Comparison of ENCODE assay signal across 37 cellular contexts in genomic region chr6:56401477-56402070, GRCh38.
"Had no signal": no experiment of that assay in that cellular context is flagged by ENCODE, and none has a peak within 500 bp of the region (broad histone marks: within the 10 kb centered on the region; RNA-seq: fewer than 3 reads in every experiment).

No MANE protein-coding gene starts in this region.

- H3K4me3 Mint-ChIP-seq: activated CD4-positive, alpha-beta memory T cell treated with anti-CD3 and anti-CD28 coated beads for 36 hours; activated CD4-positive, alpha-beta T cell treated with anti-CD3 and anti-CD28 coated beads for 36 hours; activated CD4-positive, alpha-beta T cell treated with anti-CD3 and anti-CD28 coated beads, Interleukin-2, amount 10 ng/mL, durations not matched to agents 24 days and 14 days; activated CD8-positive, alpha-beta T cell treated with anti-CD3 and anti-CD28 coated beads for 36 hours; activated naive CD4-positive, alpha-beta T cell treated with anti-CD3 and anti-CD28 coated beads for 36 hours; activated naive CD8-positive, alpha-beta T cell treated with anti-CD3 and anti-CD28 coated beads for 36 hours; activated T-cell treated with anti-CD3 and anti-CD28 coated beads, Interleukin-2, amount 50 U/mL, for 4 hours; activated T-cell treated with anti-CD3 and anti-CD28 coated beads, Interleukin-2, amount 50 U/mL, for 72 hours; activated T-helper 1 cell treated with anti-CD3 and anti-CD28 coated beads, Interleukin-12 subunit alpha, Interleukin-12 subunit beta, Interleukin-2, Interleukin-4 antibody, amounts not matched to agents 30 ng/mL and 10 ng/mL and 1 ng/mL, durations not matched to agents 14 hours and 24 hours and 36 hours; activated T-helper 17 cell treated with anti-CD3 and anti-CD28 coated beads, Interleukin-2, amount 50 U/mL, for 72 hours; T-helper 1 cell treated with Interleukin-12 subunit alpha and Interleukin-12 subunit beta and Interleukin-4 antibody, amounts not matched to agents 30 μg/mL and 1 μg/mL, for 36 hours; T-helper 2 cell treated with Interferon-gamma antibody and Interleukin-4, amounts not matched to agents 5 μg/mL and 100 μg/mL, for 36 hours had no signal

- H3K27ac ChIP-seq: adrenal gland, body of pancreas, brain microvascular endothelial cell, breast epithelium, VCaP had no signal

- H3K4me1 ChIP-seq: breast epithelium had no signal

- H3K4me1 Mint-ChIP-seq: activated CD4-positive, alpha-beta T cell treated with anti-CD3 and anti-CD28 coated beads, Interleukin-2, amount 10 ng/mL, durations not matched to agents 24 days and 14 days; activated naive CD8-positive, alpha-beta T cell treated with anti-CD3 and anti-CD28 coated beads for 36 hours; activated T-helper 17 cell treated with anti-CD3 and anti-CD28 coated beads, Interleukin-2, amount 50 U/mL, for 72 hours had no signal

- H3K36me3 ChIP-seq: adrenal gland, brain microvascular endothelial cell, breast epithelium had no signal

- H3K27me3 Mint-ChIP-seq: activated CD4-positive, alpha-beta memory T cell treated with anti-CD3 and anti-CD28 coated beads for 36 hours; activated CD8-positive, alpha-beta T cell treated with anti-CD3 and anti-CD28 coated beads for 36 hours; activated T-helper 17 cell treated with anti-CD3 and anti-CD28 coated beads, Interleukin-2, amount 50 U/mL, for 72 hours had no signal

- DNase-seq: activated CD4-positive, alpha-beta memory T cell treated with anti-CD3 and anti-CD28 coated beads for 36 hours; activated CD4-positive, alpha-beta T cell treated with anti-CD3 and anti-CD28 coated beads for 1 hour; activated CD4-positive, alpha-beta T cell treated with anti-CD3 and anti-CD28 coated beads for 36 hours; activated CD4-positive, alpha-beta T cell treated with anti-CD3 and anti-CD28 coated beads, Interleukin-2, amount 10 ng/mL, durations not matched to agents 24 days and 14 days; activated CD4-positive, alpha-beta T cell treated with anti-CD3 and anti-CD28 coated beads, Interleukin-2, amount 50 U/mL, for 1 hour; activated CD4-positive, alpha-beta T cell treated with anti-CD3 and anti-CD28 coated beads, Interleukin-2, amount 50 U/mL, for 4 hours; activated CD4-positive, CD25-positive, alpha-beta regulatory T cell; activated CD8-positive, alpha-beta memory T cell treated with anti-CD3 and anti-CD28 coated beads, Interleukin-2, amount 50 U/mL, for 4 hours; activated CD8-positive, alpha-beta T cell treated with anti-CD3 and anti-CD28 coated beads for 36 hours; activated effector memory CD4-positive, alpha-beta T cell treated with anti-CD3 and anti-CD28 coated beads, Interleukin-2, amount 50 U/mL, for 16 hours; activated gamma-delta T cell treated with Interleukin-2 at 50 U/mL for 16 hours; activated naive CD4-positive, alpha-beta T cell; activated naive CD4-positive, alpha-beta T cell treated with anti-CD3 and anti-CD28 coated beads for 36 hours; activated naive CD4-positive, alpha-beta T cell treated with anti-CD3 and anti-CD28 coated beads, Interleukin-2, amount 50 U/mL, for 16 hours; activated naive CD8-positive, alpha-beta T cell treated with anti-CD3 and anti-CD28 coated beads for 36 hours; activated T-cell treated with anti-CD3 and anti-CD28 coated beads for 4 hours; activated T-cell treated with anti-CD3 and anti-CD28 coated beads, Interleukin-2, amount 50 U/mL, for 1 hour; activated T-cell treated with anti-CD3 and anti-CD28 coated beads, Interleukin-2, amount 50 U/mL, for 4 hours; activated T-cell treated with anti-CD3 and anti-CD28 coated beads, Interleukin-2, amount 50 U/mL, for 72 hours; adrenal gland; amniotic stem cell; aorta; body of pancreas; brain microvascular endothelial cell; central memory CD4-positive, alpha-beta T cell; T-helper 2 cell; T-helper 9 cell had no signal

- H3K36me3 Mint-ChIP-seq: activated CD4-positive, alpha-beta memory T cell treated with anti-CD3 and anti-CD28 coated beads for 36 hours; activated naive CD4-positive, alpha-beta T cell treated with anti-CD3 and anti-CD28 coated beads, Interleukin-2, amount 50 U/mL, for 72 hours; activated naive CD8-positive, alpha-beta T cell treated with anti-CD3 and anti-CD28 coated beads for 36 hours had no signal

- H3K27me3 ChIP-seq: adrenal gland, body of pancreas, brain microvascular endothelial cell, breast epithelium had no signal

- H3K4me3 ChIP-seq: adrenal gland, body of pancreas, breast epithelium had no signal

- H3K9me3 Mint-ChIP-seq: activated CD4-positive, alpha-beta T cell treated with anti-CD3 and anti-CD28 coated beads, Interleukin-2, amount 10 ng/mL, durations not matched to agents 24 days and 14 days; activated T-helper 1 cell treated with anti-CD3 and anti-CD28 coated beads, Interleukin-12 subunit alpha, Interleukin-12 subunit beta, Interleukin-2, Interleukin-4 antibody, amounts not matched to agents 30 ng/mL and 10 ng/mL and 1 ng/mL, durations not matched to agents 14 hours and 24 hours and 36 hours; T-helper 1 cell treated with Interleukin-12 subunit alpha and Interleukin-12 subunit beta and Interleukin-4 antibody, amounts not matched to agents 30 μg/mL and 1 μg/mL, for 36 hours; T-helper 2 cell treated with Interferon-gamma antibody and Interleukin-4, amounts not matched to agents 5 μg/mL and 100 μg/mL, for 36 hours had no signal

- FAIRE-seq: astrocyte, TTC549 had no signal

- H3K27ac Mint-ChIP-seq: activated CD4-positive, alpha-beta memory T cell treated with anti-CD3 and anti-CD28 coated beads for 36 hours; activated CD4-positive, alpha-beta T cell treated with anti-CD3 and anti-CD28 coated beads for 36 hours; activated CD4-positive, alpha-beta T cell treated with anti-CD3 and anti-CD28 coated beads, Interleukin-2, amount 10 ng/mL, durations not matched to agents 24 days and 14 days; activated CD8-positive, alpha-beta T cell treated with anti-CD3 and anti-CD28 coated beads for 36 hours; activated naive CD4-positive, alpha-beta T cell treated with anti-CD3 and anti-CD28 coated beads for 36 hours; activated naive CD4-positive, alpha-beta T cell treated with anti-CD3 and anti-CD28 coated beads, Interleukin-2, amount 50 U/mL, for 72 hours; activated naive CD8-positive, alpha-beta T cell treated with anti-CD3 and anti-CD28 coated beads for 36 hours; activated T-cell treated with anti-CD3 and anti-CD28 coated beads, Interleukin-2, amount 50 U/mL, for 72 hours; activated T-helper 1 cell treated with anti-CD3 and anti-CD28 coated beads, Interleukin-12 subunit alpha, Interleukin-12 subunit beta, Interleukin-2, Interleukin-4 antibody, amounts not matched to agents 30 ng/mL and 10 ng/mL and 1 ng/mL, durations not matched to agents 14 hours and 24 hours and 36 hours; activated T-helper 17 cell treated with anti-CD3 and anti-CD28 coated beads, Interleukin-2, amount 50 U/mL, for 72 hours; T-helper 1 cell treated with Interleukin-12 subunit alpha and Interleukin-12 subunit beta and Interleukin-4 antibody, amounts not matched to agents 30 μg/mL and 1 μg/mL, for 36 hours; T-helper 2 cell treated with Interferon-gamma antibody and Interleukin-4, amounts not matched to agents 5 μg/mL and 100 μg/mL, for 36 hours had no signal

- ATAC-seq: activated CD4-positive, alpha-beta T cell treated with anti-CD3 and anti-CD28 coated beads for 36 hours; activated CD4-positive, CD25-positive, alpha-beta regulatory T cell treated with anti-CD3 and anti-CD28 coated beads, Interleukin-2, amount 50 U/mL, for 24 hours; activated CD8-positive, alpha-beta T cell treated with anti-CD3 and anti-CD28 coated beads for 36 hours; activated naive CD4-positive, alpha-beta T cell treated with anti-CD3 and anti-CD28 coated beads, Interleukin-2, amount 50 U/mL, for 72 hours; activated T-cell treated with anti-CD3 and anti-CD28 coated beads, Interleukin-2, amount 50 U/mL, for 4 hours; activated T-cell treated with anti-CD3 and anti-CD28 coated beads, Interleukin-2, amount 50 U/mL, for 72 hours; activated T-helper 17 cell treated with anti-CD3 and anti-CD28 coated beads, Interleukin-2, amount 50 U/mL, for 72 hours; body of pancreas had no signal

- H3K9me3 ChIP-seq: body of pancreas had no signal
